2 cellular contexts compared by ENCODE assay signal in the genomic region with DNA sequence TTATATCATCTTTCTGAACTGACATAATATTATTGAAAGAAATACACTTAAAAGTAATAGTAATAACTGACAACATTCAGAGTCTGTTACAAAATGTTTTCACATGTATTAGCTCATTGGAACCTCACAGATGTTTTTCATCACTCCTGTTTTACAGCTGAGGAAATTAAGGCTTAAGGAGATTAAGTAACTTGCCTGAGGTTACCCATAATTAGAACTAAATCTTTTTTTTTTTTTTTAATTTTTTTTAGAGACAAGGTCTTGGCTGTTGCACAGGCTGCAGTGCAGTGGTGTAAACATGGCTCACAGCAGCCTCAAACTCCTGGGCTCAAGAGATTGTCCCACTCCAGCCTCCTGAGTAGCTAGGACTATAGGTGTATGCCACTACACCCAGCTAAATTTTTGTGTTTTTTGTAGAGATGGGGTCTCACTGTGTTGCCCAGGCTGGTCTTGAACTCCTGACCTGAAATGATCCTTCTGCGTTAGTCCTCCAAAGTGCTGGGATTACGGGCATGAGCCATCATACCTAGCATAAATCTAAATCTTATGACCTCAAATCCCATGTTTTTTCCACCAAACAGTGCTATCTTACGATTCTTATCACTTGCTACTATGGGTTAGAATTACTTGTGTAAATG.
TF ChIP-seq lines count a peak whose summit lies in the region.

No MANE protein-coding gene starts in this region.

TF ChIP-seq in GM23338, 12 proteins besides CTCF, POLR2A, EP300 and RAD21 (continued from another document):
- TF ChIP-seq, protein P1, sequence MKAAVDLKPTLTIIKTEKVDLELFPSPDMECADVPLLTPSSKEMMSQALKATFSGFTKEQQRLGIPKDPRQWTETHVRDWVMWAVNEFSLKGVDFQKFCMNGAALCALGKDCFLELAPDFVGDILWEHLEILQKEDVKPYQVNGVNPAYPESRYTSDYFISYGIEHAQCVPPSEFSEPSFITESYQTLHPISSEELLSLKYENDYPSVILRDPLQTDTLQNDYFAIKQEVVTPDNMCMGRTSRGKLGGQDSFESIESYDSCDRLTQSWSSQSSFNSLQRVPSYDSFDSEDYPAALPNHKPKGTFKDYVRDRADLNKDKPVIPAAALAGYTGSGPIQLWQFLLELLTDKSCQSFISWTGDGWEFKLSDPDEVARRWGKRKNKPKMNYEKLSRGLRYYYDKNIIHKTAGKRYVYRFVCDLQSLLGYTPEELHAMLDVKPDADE (IDR thresholded peaks at IDR 0.05): no peak
- no peak for TF ChIP-seq POLR2AphosphoS5 (IDR thresholded peaks at IDR 0.05; ENCODE audit: low read depth)
- no peak for TF ChIP-seq JUNB (IDR thresholded peaks at IDR 0.05; ENCODE audit: unreplicated experiment)
- TF ChIP-seq EZH2 (IDR thresholded peaks at IDR 0.05; ENCODE audit: low read depth, unreplicated experiment): no peak
- TF ChIP-seq, protein P2, sequence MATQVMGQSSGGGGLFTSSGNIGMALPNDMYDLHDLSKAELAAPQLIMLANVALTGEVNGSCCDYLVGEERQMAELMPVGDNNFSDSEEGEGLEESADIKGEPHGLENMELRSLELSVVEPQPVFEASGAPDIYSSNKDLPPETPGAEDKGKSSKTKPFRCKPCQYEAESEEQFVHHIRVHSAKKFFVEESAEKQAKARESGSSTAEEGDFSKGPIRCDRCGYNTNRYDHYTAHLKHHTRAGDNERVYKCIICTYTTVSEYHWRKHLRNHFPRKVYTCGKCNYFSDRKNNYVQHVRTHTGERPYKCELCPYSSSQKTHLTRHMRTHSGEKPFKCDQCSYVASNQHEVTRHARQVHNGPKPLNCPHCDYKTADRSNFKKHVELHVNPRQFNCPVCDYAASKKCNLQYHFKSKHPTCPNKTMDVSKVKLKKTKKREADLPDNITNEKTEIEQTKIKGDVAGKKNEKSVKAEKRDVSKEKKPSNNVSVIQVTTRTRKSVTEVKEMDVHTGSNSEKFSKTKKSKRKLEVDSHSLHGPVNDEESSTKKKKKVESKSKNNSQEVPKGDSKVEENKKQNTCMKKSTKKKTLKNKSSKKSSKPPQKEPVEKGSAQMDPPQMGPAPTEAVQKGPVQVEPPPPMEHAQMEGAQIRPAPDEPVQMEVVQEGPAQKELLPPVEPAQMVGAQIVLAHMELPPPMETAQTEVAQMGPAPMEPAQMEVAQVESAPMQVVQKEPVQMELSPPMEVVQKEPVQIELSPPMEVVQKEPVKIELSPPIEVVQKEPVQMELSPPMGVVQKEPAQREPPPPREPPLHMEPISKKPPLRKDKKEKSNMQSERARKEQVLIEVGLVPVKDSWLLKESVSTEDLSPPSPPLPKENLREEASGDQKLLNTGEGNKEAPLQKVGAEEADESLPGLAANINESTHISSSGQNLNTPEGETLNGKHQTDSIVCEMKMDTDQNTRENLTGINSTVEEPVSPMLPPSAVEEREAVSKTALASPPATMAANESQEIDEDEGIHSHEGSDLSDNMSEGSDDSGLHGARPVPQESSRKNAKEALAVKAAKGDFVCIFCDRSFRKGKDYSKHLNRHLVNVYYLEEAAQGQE (IDR thresholded peaks at IDR 0.05; ENCODE audit: unreplicated experiment): no peak
- TF ChIP-seq NANOG (IDR thresholded peaks at IDR 0.05; ENCODE audit: borderline replicate concordance): no peak
- TF ChIP-seq, protein P3, sequence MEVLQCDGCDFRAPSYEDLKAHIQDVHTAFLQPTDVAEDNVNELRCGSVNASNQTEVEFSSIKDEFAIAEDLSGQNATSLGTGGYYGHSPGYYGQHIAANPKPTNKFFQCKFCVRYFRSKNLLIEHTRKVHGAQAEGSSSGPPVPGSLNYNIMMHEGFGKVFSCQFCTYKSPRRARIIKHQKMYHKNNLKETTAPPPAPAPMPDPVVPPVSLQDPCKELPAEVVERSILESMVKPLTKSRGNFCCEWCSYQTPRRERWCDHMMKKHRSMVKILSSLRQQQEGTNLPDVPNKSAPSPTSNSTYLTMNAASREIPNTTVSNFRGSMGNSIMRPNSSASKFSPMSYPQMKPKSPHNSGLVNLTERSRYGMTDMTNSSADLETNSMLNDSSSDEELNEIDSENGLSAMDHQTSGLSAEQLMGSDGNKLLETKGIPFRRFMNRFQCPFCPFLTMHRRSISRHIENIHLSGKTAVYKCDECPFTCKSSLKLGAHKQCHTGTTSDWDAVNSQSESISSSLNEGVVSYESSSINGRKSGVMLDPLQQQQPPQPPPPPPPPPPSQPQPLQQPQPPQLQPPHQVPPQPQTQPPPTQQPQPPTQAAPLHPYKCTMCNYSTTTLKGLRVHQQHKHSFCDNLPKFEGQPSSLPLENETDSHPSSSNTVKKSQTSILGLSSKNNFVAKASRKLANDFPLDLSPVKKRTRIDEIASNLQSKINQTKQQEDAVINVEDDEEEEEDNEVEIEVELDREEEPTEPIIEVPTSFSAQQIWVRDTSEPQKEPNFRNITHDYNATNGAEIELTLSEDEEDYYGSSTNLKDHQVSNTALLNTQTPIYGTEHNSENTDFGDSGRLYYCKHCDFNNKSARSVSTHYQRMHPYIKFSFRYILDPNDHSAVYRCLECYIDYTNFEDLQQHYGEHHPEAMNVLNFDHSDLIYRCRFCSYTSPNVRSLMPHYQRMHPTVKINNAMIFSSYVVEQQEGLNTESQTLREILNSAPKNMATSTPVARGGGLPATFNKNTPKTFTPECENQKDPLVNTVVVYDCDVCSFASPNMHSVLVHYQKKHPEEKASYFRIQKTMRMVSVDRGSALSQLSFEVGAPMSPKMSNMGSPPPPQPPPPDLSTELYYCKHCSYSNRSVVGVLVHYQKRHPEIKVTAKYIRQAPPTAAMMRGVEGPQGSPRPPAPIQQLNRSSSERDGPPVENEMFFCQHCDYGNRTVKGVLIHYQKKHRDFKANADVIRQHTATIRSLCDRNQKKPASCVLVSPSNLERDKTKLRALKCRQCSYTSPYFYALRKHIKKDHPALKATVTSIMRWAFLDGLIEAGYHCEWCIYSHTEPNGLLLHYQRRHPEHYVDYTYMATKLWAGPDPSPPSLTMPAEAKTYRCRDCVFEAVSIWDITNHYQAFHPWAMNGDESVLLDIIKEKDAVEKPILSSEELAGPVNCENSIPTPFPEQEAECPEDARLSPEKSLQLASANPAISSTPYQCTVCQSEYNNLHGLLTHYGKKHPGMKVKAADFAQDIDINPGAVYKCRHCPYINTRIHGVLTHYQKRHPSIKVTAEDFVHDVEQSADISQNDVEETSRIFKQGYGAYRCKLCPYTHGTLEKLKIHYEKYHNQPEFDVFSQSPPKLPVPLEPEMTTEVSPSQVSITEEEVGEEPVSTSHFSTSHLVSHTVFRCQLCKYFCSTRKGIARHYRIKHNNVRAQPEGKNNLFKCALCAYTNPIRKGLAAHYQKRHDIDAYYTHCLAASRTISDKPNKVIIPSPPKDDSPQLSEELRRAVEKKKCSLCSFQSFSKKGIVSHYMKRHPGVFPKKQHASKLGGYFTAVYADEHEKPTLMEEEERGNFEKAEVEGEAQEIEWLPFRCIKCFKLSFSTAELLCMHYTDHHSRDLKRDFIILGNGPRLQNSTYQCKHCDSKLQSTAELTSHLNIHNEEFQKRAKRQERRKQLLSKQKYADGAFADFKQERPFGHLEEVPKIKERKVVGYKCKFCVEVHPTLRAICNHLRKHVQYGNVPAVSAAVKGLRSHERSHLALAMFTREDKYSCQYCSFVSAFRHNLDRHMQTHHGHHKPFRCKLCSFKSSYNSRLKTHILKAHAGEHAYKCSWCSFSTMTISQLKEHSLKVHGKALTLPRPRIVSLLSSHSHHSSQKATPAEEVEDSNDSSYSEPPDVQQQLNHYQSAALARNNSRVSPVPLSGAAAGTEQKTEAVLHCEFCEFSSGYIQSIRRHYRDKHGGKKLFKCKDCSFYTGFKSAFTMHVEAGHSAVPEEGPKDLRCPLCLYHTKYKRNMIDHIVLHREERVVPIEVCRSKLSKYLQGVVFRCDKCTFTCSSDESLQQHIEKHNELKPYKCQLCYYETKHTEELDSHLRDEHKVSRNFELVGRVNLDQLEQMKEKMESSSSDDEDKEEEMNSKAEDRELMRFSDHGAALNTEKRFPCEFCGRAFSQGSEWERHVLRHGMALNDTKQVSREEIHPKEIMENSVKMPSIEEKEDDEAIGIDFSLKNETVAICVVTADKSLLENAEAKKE (CRISPR knock-in tag; IDR thresholded peaks at IDR 0.05): no peak
- TF ChIP-seq EZH2phosphoT487 (IDR thresholded peaks at IDR 0.05; ENCODE audit: unreplicated experiment): no peak

TF ChIP-seq in SK-N-SH, 30 proteins besides CTCF, POLR2A, EP300 and RAD21 (continued from another document):
- TF ChIP-seq, protein P4, sequence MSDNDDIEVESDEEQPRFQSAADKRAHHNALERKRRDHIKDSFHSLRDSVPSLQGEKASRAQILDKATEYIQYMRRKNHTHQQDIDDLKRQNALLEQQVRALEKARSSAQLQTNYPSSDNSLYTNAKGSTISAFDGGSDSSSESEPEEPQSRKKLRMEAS (IDR thresholded peaks at IDR 0.05; ENCODE audit: low read depth): no peak
